ENCODE assay signal across 8 cellular contexts in genomic region chr17:10697092-10698081, GRCh38. TPM values are rescaled to one million over a fixed set of nuclear protein-coding genes. Genes with fewer than 3 reads are reported as not detected.
DNase-seq lines count a peak whose midpoint lies in the region; ATAC-seq, FAIRE-seq and TF ChIP-seq lines count a peak whose summit lies in the region.

Gene ADPRM, plus strand, starts transcription at chr17:10697594. Its CDS starts 7,333 bp downstream, at chr17:10704927.
Gene SCO1, minus strand, starts transcription at chr17:10697533. Its CDS starts 26 bp downstream, at chr17:10697507.

- ATAC-seq in GM21367 (IDR thresholded peaks at IDR 0.05; ENCODE audit: unreplicated experiment), result peak; percentile 93

- in situ Hi-C loops in endometrial microvascular endothelial cells (cut with HindIII; ENCODE audit: inconsistent ontology term, low pct_unique_long_range_greater_than_20kb, low sequenced_read_pairs), result no loop called here

- BruUV-seq in Calu3 (replicated peaks; lab: Mats Ljungman, UMichigan), result no TSS peak

- H3K9me3 ChIP-seq in NT2/D1 (ENCODE audit: insufficient read depth, low read length), result no peaks in the 10 kb centered on the region

- H3K4me3 ChIP-seq in NT2/D1 (ENCODE audit: insufficient read length, low read depth), result peak within 1 kb of the TSS; percentile 98

- intact Hi-C loops in Calu3 (cut with micrococcal nuclease; ENCODE audit: unreplicated experiment), result no loop called here

- no peaks in the 10 kb centered on the region for H3K9me3 Mint-ChIP-seq in Calu3 (ENCODE audit: low read depth, unreplicated experiment)

- H3K27me3 ChIP-seq in NT2/D1 (ENCODE audit: insufficient read depth, insufficient read length), result no peaks in the 10 kb centered on the region

- peak within 1 kb of the TSS; percentile 36 for H3K27ac Mint-ChIP-seq in Calu3 (ENCODE audit: unreplicated experiment)

- H3K4me3 Mint-ChIP-seq in Calu3 (ENCODE audit: low read depth, unreplicated experiment), result peak within 1 kb of the TSS; percentile 74

- no peaks in the 10 kb centered on the region for H3K27me3 Mint-ChIP-seq in Calu3 (ENCODE audit: unreplicated experiment)

- peaks cover 28% of the 10 kb centered on the region for H3K36me3 Mint-ChIP-seq in Calu3 (ENCODE audit: insufficient read depth, unreplicated experiment)

- H3K4me1 ChIP-seq in NT2/D1 (ENCODE audit: insufficient read depth, insufficient read length), result no peaks in the 10 kb centered on the region

- peaks cover 27% of the 10 kb centered on the region for H3K36me3 ChIP-seq in NT2/D1 (ENCODE audit: insufficient read depth, insufficient read length, low read length)

- H3K4me1 Mint-ChIP-seq in Calu3 (ENCODE audit: low read depth, unreplicated experiment), result no peaks in the 10 kb centered on the region

- H3K9ac ChIP-seq in NT2/D1 (ENCODE audit: insufficient read length, low read depth), result peak within 1 kb of the TSS; percentile 97

- peak; percentile 87 for DNase-seq in Calu3
- peak; percentile 90 for DNase-seq in HTR-8/SVneo (ENCODE audit: insufficient read length, low spot score)
- DNase-seq in NT2/D1 (ENCODE audit: low read depth, low spot score), result peak; percentile 84
- DNase-seq in activated CD8-positive, alpha-beta memory T cell treated with anti-CD3 and anti-CD28 coated beads, Interleukin-2, amount 50 U/mL, for 24 hours (ENCODE audit: extremely low read depth), result peak; percentile 83
- peak; percentile 98 for DNase-seq in mesenteric fat pad (ENCODE audit: low spot score)
- DNase-seq in stimulated activated CD8-positive, alpha-beta memory T cell treated with anti-CD3 and anti-CD28 coated beads, Interleukin-15, amount 100 ng/mL, for 24 hours (ENCODE audit: low read depth), result peak; percentile 76

- FAIRE-seq in HTR-8/SVneo (lab: Jason Lieb, UNC), result no peak

- no peak for TF ChIP-seq CTCF in Calu3 (IDR thresholded peaks at IDR 0.05; ENCODE audit: unreplicated experiment)

- CTCF ChIA-PET in Calu3 (lab: Charles Lee), result interaction anchor here (0.7 to 1.3 kb wide), 2 partner anchors 51 to 904 kb away, joined by 4 read pairs; no protein-coding TSS in a partner anchor

RNA-seq across cellular contexts. Expression of gene ADPRM, which starts in this region (rescaled TPM):
- 3.2 and 4.2 TPM in 2 replicates for total RNA-seq in Calu3 (2022)
- 13.3 TPM for total RNA-seq in endometrial microvascular endothelial cells (ENCODE audit: inconsistent ontology term)
- total RNA-seq in mesenteric fat pad, result 6.8 TPM

RNA-seq across cellular contexts. Expression of gene SCO1, which starts in this region (rescaled TPM):
- total RNA-seq in Calu3 (2022), result 27.4 and 29.4 TPM in 2 replicates
- 32.8 TPM for total RNA-seq in endometrial microvascular endothelial cells (ENCODE audit: inconsistent ontology term)
- 42.9 TPM for total RNA-seq in mesenteric fat pad

Comparison
In these comparisons a context has a peak if more than half of its experiments do, and no peak if none do; other contexts are left out.
1. Peak in every context shown above with its lines: DNase-seq, ATAC-seq and H3K4me3 ChIP-seq.